Comparison of ENCODE assay signal across 27 cellular contexts in the genomic region with DNA sequence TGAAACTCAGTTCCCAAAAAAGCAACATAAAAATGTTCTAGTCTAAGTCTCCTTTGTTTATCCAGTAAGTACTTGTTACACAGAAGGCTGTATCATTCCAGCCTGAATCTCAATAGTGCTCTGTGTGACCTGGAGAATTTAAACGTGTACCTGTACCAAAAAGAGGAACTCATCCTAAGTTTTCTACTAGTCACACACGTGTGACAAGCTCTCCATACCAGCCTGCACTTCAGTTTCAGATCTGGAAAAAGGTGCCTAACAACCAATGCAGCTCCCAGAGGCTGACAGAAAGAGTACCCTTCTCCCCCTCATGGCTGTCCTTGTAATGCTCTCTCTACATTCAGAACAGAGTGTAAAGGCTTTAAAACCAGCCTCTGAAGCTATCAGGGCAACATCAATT. TPM values are rescaled to one million over a fixed set of nuclear protein-coding genes. Genes with fewer than 3 reads are reported as not detected.
"Had no signal": no experiment of that assay in that cellular context is flagged by ENCODE, and none has a peak within 500 bp of the region (broad histone marks: within the 10 kb centered on the region; RNA-seq: fewer than 3 reads in every experiment).

No MANE protein-coding gene starts in this region.

- FAIRE-seq: endothelial cell of umbilical vein, kidney, pancreas, small intestine had no signal

- DNase-seq: activated B cell treated with CpG ODN at 0.5 μM for 24 hours; activated CD4-positive, alpha-beta T cell treated with anti-CD3 and anti-CD28 coated beads, Interleukin-2, amount 50 U/mL, for 1 hour; activated CD8-positive, alpha-beta T cell treated with anti-CD3 and anti-CD28 coated beads for 36 hours; activated gamma-delta T cell treated with Interleukin-2 at 50 U/mL for 16 hours; activated naive CD8-positive, alpha-beta T cell treated with anti-CD3 and anti-CD28 coated beads, Interleukin-2, amount 50 U/mL, for 24 hours; activated T-cell treated with anti-CD3 and anti-CD28 coated beads, Interleukin-2, amount 50 U/mL, for 4 hours; amygdala; foreskin fibroblast; immature natural killer cell; kidney; naive thymus-derived CD4-positive, alpha-beta T cell; nucleus accumbens; pancreas; sigmoid colon; small intestine; stimulated activated CD4-positive, alpha-beta T cell treated with anti-CD3 and anti-CD28 coated beads, Interleukin-4, amount 100 ng/mL, for 4 hours; stimulated activated CD8-positive, alpha-beta memory T cell treated with anti-CD3 and anti-CD28 coated beads, Interleukin-4, amount 100 ng/mL, for 48 hours; stimulated activated naive CD8-positive, alpha-beta T cell treated with anti-CD3 and anti-CD28 coated beads, Interleukin-15, amount 100 ng/mL, for 72 hours; T-helper 2 cell had no signal

- H3K27me3 ChIP-seq: breast epithelium, pancreas, sigmoid colon, suprapubic skin, tibial nerve had no signal

- H3K4me1 ChIP-seq: breast epithelium, pancreas, prostate gland, sigmoid colon, suprapubic skin, tibial nerve had no signal

- ATAC-seq: activated CD8-positive, alpha-beta T cell treated with anti-CD3 and anti-CD28 coated beads for 36 hours; activated naive CD8-positive, alpha-beta T cell treated with anti-CD3 and anti-CD28 coated beads, Interleukin-2, amount 50 U/mL, for 24 hours; activated T-cell treated with anti-CD3 and anti-CD28 coated beads, Interleukin-2, amount 50 U/mL, for 4 hours; activated T-helper 17 cell treated with anti-CD3 and anti-CD28 coated beads, Interleukin-2, amount 50 U/mL, for 72 hours; naive thymus-derived CD4-positive, alpha-beta T cell; pancreas; stimulated activated memory B cell treated with anti-CD40 and anti-IgM and Interleukin-4, amounts not matched to agents 10 μg/mL and 1 μg/mL and 100 μg/mL, for 72 hours; stimulated activated naive CD8-positive, alpha-beta T cell treated with anti-CD3 and anti-CD28 coated beads, Interleukin-15, amount 100 ng/mL, for 72 hours had no signal

- H3K27ac ChIP-seq: breast epithelium, coronary artery, pancreas, sigmoid colon, suprapubic skin, tibial nerve had no signal

- H3K9me3 ChIP-seq: breast epithelium, pancreas, prostate gland, sigmoid colon, suprapubic skin, tibial nerve had no signal

- H3K36me3 ChIP-seq: breast epithelium, pancreas, prostate gland, sigmoid colon, suprapubic skin, tibial nerve had no signal

- H3K4me3 ChIP-seq: breast epithelium, coronary artery, pancreas, prostate gland, sigmoid colon, suprapubic skin, tibial nerve had no signal

RNA-seq across cellular contexts. Expression of a gene that starts 27.4 kb away (rescaled TPM):
- total RNA-seq: activated B cell treated with CpG ODN at 0.5 μM for 24 hours; activated T-helper 17 cell treated with anti-CD3 and anti-CD28 coated beads, Interleukin-2, amount 50 U/mL, for 72 hours had no signal
- polyA plus RNA-seq: naive thymus-derived CD4-positive, alpha-beta T cell had no signal
